ENCODE assay signal across 22 cellular contexts in the genomic region with DNA sequence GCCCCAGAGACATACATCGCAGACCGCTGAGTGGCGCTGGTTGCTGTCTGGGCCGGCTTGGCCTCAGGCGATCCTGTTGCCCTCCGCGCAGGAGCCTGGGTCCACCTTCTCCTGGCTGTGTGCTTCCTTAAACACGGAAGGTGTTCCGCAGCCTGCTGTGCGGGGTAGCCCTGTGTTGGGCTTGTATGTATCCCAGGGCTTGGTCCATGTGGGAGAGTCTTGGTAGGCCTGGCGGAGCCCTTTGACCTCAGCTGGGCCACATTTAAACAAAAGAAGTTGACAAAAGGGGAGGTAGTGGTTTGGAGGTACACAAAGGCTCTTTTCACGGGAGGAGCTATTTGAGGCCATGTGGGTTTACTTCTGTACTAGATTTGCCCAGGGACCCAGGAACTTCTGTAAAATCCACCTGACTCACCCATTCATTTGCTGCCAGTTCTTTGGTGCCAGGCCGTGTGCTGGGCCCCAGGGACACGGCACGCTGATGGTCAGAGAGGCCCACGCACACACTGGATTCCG. TPM values are rescaled to one million over a fixed set of nuclear protein-coding genes. Genes with fewer than 3 reads are reported as not detected.
DNase-seq lines count a peak whose midpoint lies in the region; ATAC-seq, FAIRE-seq and TF ChIP-seq lines count a peak whose summit lies in the region.
"Had no signal": no experiment of that assay in that cellular context is flagged by ENCODE, and none has a peak within 500 bp of the region (broad histone marks: within the 10 kb centered on the region; RNA-seq: fewer than 3 reads in every experiment).

No MANE protein-coding gene starts in this region.

- H4K20me1 ChIP-seq in DND-41 (ENCODE audit: insufficient read depth, low read length), result no peaks in the 10 kb centered on the region; the same call in 1 of the 2 replicates
- peaks cover 0 to 2% of the 10 kb centered on the region in 2 experiments for H4K20me1 ChIP-seq in H1 (replicated peaks in 1 of 2; ENCODE audit: control insufficient read depth in 1 of 2, insufficient read depth in 2 of 2, low read length in 2 of 2)

- H3K23ac ChIP-seq in H1 (ENCODE audit: insufficient read length), result no peak overlapping the region

- no peak for FAIRE-seq in H1 (lab: Jason Lieb, UNC)
- FAIRE-seq: frontal cortex had no signal

- no peak overlapping the region for H3K14ac ChIP-seq in H1 (ENCODE audit: insufficient read length)

- H3K4me3 ChIP-seq in DND-41 (ENCODE audit: low read depth in 1 of 2, low read length in 2 of 2) (no peak overlapping the region), H1 (ENCODE audit: extremely low read depth in 1 of 4, insufficient read depth in 2 of 4, low read depth in 3 of 4, low read length in 4 of 4) (no peak overlapping the region)
- H3K4me3 ChIP-seq: MG63, SJCRH30, tibial nerve had no signal

- no peak overlapping the region for H3K56ac ChIP-seq in H1 (replicated peaks; ENCODE audit: insufficient read length, low read depth, low read length)

- POLR2A ChIA-PET in H1 (lab: Charles Lee; ENCODE audit: partially characterized antibody), result interaction anchor here (2.0 kb wide), 1 partner anchor 19 kb away, joined by 5 read pairs; no protein-coding TSS in a partner anchor

- H2AK5ac ChIP-seq in H1 (ENCODE audit: low read depth, low read length), result no peak overlapping the region

- H3K18ac ChIP-seq in H1 (ENCODE audit: extremely low read depth, low read length), result no peak overlapping the region; the same call in 1 of the 2 replicates

- H3K4me2 ChIP-seq in DND-41 (ENCODE audit: insufficient read depth, low read length) (no peak overlapping the region), H1 (ENCODE audit: insufficient read depth in 1 of 2, low read depth in 2 of 2, low read length in 2 of 2) (no peak overlapping the region)

- no peaks in the 10 kb centered on the region for H3K27me3 Mint-ChIP-seq in progenitor cell of endocrine pancreas
- H3K27me3 Mint-ChIP-seq: activated B cell treated with CpG ODN at 0.5 μM for 24 hours; activated naive CD4-positive, alpha-beta T cell treated with anti-CD3 and anti-CD28 coated beads, Interleukin-2, amount 50 U/mL, for 24 hours; IgD-negative memory B cell; natural killer cell treated with Interleukin-12 subunit alpha and Interleukin-12 subunit beta and Interleukin-15 and Interleukin-18, amount 100 ng/mL, for 72 hours; stimulated activated naive CD8-positive, alpha-beta T cell treated with anti-CD3 and anti-CD28 coated beads, Interleukin-15, Interleukin-2, amounts not matched to agents 100 ng/mL and 50 ng/mL, for 24 hours had no signal

- H3K36me3 Mint-ChIP-seq in progenitor cell of endocrine pancreas (ENCODE audit: insufficient read depth), result no peaks in the 10 kb centered on the region
- H3K36me3 Mint-ChIP-seq: activated naive CD4-positive, alpha-beta T cell treated with anti-CD3 and anti-CD28 coated beads, Interleukin-2, amount 50 U/mL, for 24 hours; IgD-negative memory B cell; natural killer cell treated with Interleukin-12 subunit alpha and Interleukin-12 subunit beta and Interleukin-15 and Interleukin-18, amount 100 ng/mL, for 72 hours had no signal

- peaks cover 3% of the 10 kb centered on the region for H3K9me3 Mint-ChIP-seq in progenitor cell of endocrine pancreas (ENCODE audit: low read depth)
- H3K9me3 Mint-ChIP-seq: activated B cell treated with CpG ODN at 0.5 μM for 24 hours; activated naive CD4-positive, alpha-beta T cell treated with anti-CD3 and anti-CD28 coated beads, Interleukin-2, amount 50 U/mL, for 24 hours; natural killer cell treated with Interleukin-12 subunit alpha and Interleukin-12 subunit beta and Interleukin-15 and Interleukin-18, amount 100 ng/mL, for 72 hours had no signal

- H2BK20ac ChIP-seq in H1 (ENCODE audit: low read length), result no peak overlapping the region

- TF ChIP-seq CTCF in DND-41 (IDR thresholded peaks at IDR 0.05; ENCODE audit: borderline replicate concordance, extremely low read depth, low read length, poor library complexity, severe bottlenecking) (no peak), H1 (IDR thresholded peaks at IDR 0.05; ENCODE audit: control extremely low read depth in 1 of 3, insufficient read depth in 1 of 3, low read depth in 1 of 3, low read length in 3 of 3) (peak in 1 of 3 experiments; percentile 13; a peak in 2 of 4 replicates), progenitor cell of endocrine pancreas (IDR thresholded peaks at IDR 0.05; ENCODE audit: unreplicated experiment) (no peak)

- no peaks in the 10 kb centered on the region for H3K23me2 ChIP-seq in H1 (ENCODE audit: low read depth, low read length)

- peak overlapping the region; percentile 33 for H3K4me3 Mint-ChIP-seq in progenitor cell of endocrine pancreas (ENCODE audit: low read depth)
- H3K4me3 Mint-ChIP-seq: activated B cell treated with CpG ODN at 0.5 μM for 24 hours; activated naive CD4-positive, alpha-beta T cell treated with anti-CD3 and anti-CD28 coated beads, Interleukin-2, amount 50 U/mL, for 24 hours; natural killer cell treated with Interleukin-12 subunit alpha and Interleukin-12 subunit beta and Interleukin-15 and Interleukin-18, amount 100 ng/mL, for 72 hours; stimulated activated naive CD8-positive, alpha-beta T cell treated with anti-CD3 and anti-CD28 coated beads, Interleukin-15, Interleukin-2, amounts not matched to agents 100 ng/mL and 50 ng/mL, for 24 hours; T-helper 1 cell treated with Interleukin-12 subunit alpha and Interleukin-12 subunit beta and Interleukin-4 antibody, amounts not matched to agents 30 μg/mL and 1 μg/mL, for 36 hours had no signal

- H2BK5ac ChIP-seq in H1 (ENCODE audit: low read depth, low read length), result no peak overlapping the region

- H2BK120ac ChIP-seq in H1 (replicated peaks; ENCODE audit: low read depth, low read length), result no peak overlapping the region

- no peak overlapping the region for H2BK15ac ChIP-seq in H1 (ENCODE audit: low read length)

- H2BK12ac ChIP-seq in H1 (ENCODE audit: low read depth, low read length), result no peak overlapping the region

- H3K9me3 ChIP-seq in DND-41 (ENCODE audit: insufficient read depth, low read length, severe bottlenecking), result no peaks in the 10 kb centered on the region
- no peaks in the 10 kb centered on the region for H3K9me3 ChIP-seq in KOPT-K1 (ENCODE audit: insufficient read depth, low read length, poor library complexity, severe bottlenecking)
- no peaks in the 10 kb centered on the region for H3K9me3 ChIP-seq in H1 (ENCODE audit: insufficient read depth in 2 of 2, low read depth in 1 of 2, low read length in 1 of 2)
- H3K9me3 ChIP-seq: MG63, SJCRH30, tibial nerve had no signal

- H4K8ac ChIP-seq in H1 (ENCODE audit: extremely low read depth, insufficient read depth, low read length), result no peak overlapping the region

- DNase-seq in DND-41 (no peak), H1 (ENCODE audit: low read depth in 1 of 2, low spot score in 2 of 2) (no peak), progenitor cell of endocrine pancreas (ENCODE audit: low spot score, unreplicated experiment) (no peak), OCI-M2 (lab: John Stamatoyannopoulos, UW; ENCODE audit: unreplicated experiment) (no peak), SKM-1 treated with dmso at 0.1 percent for 144 hours (lab: John Stamatoyannopoulos, UW; ENCODE audit: unreplicated experiment) (no peak)
- DNase-seq: activated B cell treated with CpG ODN at 0.5 μM for 24 hours; activated T-cell treated with anti-CD3 and anti-CD28 coated beads, Interleukin-2, amount 50 U/mL, for 48 hours; effector CD4-positive, alpha-beta T cell; mesendoderm; MG63; NCI-H1694 treated with DMSO at 0.1 percent for 48 hours; NCI-H748 treated with DMSO at 0.1 percent for 48 hours; SJCRH30 had no signal

- H3K27me3 ChIP-seq in DND-41 (ENCODE audit: insufficient read depth, low read length, poor library complexity) (no peaks in the 10 kb centered on the region), H1 (replicated peaks in 1 of 4; ENCODE audit: control insufficient read depth in 3 of 4, extremely low read depth in 1 of 4, insufficient read depth in 3 of 4, low read length in 3 of 4) (no peaks in the 10 kb centered on the region)
- H3K27me3 ChIP-seq: MG63, SJCRH30, tibial nerve had no signal

- H4K91ac ChIP-seq in H1 (replicated peaks; ENCODE audit: insufficient read length, low read length), result no peak overlapping the region

- H3K36me3 ChIP-seq in DND-41 (ENCODE audit: insufficient read depth, low read length) (peaks cover 14% of the 10 kb centered on the region), KOPT-K1 (ENCODE audit: insufficient read depth, low read length) (no peaks in the 10 kb centered on the region), H1 (ENCODE audit: control insufficient read depth in 2 of 4, insufficient read depth in 4 of 4, low read length in 3 of 4) (no peaks in the 10 kb centered on the region)
- H3K36me3 ChIP-seq: MG63, SJCRH30, tibial nerve had no signal

- no peak for ATAC-seq in DND-41 (ENCODE audit: insufficient read depth, low read depth)
- ATAC-seq in HG03565 (IDR thresholded peaks at IDR 0.05; ENCODE audit: unreplicated experiment), result no peak
- ATAC-seq: natural killer cell treated with Interleukin-12 subunit alpha and Interleukin-12 subunit beta and Interleukin-15 and Interleukin-18, amount 100 ng/mL, for 72 hours had no signal

- no peak for TF ChIP-seq POLR2A in H1 (IDR thresholded peaks at IDR 0.05; ENCODE audit: control extremely low read depth in 1 of 2, low read depth in 2 of 2, low read length in 2 of 2)

- 86% methylated on average over 17 of the region's 17 CpGs; no CpG with 5 or more reads in 1 of the 2 experiments for WGBS in H1 (ENCODE audit: extremely low coverage in 1 of 2, insufficient coverage in 1 of 2, insufficient read length in 1 of 2, insufficient replicate concordance in 2 of 2, low coverage in 1 of 2, low lambda C conversion rate in 2 of 2, missing lambda C conversion rate in 1 of 2), 2 experiments

- peaks cover 86% of the 10 kb centered on the region for H3K79me2 ChIP-seq in DND-41 (ENCODE audit: insufficient read depth, low read length)
- no peaks in the 10 kb centered on the region for H3K79me2 ChIP-seq in H1 (ENCODE audit: control insufficient read depth in 1 of 2, insufficient read depth in 2 of 2, low read length in 2 of 2)

- H3K9ac ChIP-seq in DND-41 (ENCODE audit: low read depth, low read length) (peak overlapping the region; percentile 28), H1 (replicated peaks in 1 of 4; ENCODE audit: extremely low read depth in 1 of 4, low read depth in 3 of 4, low read length in 3 of 4) (no peak overlapping the region)

- H3K27ac ChIP-seq in DND-41 (ENCODE audit: low read length), result peak overlapping the region; percentile 81
- H3K27ac ChIP-seq in KOPT-K1 (ENCODE audit: low read depth, low read length, poor library complexity, severe bottlenecking), result peak overlapping the region; percentile 83
- no peak overlapping the region for H3K27ac ChIP-seq in H1 (ENCODE audit: low read depth, low read length)
- H3K27ac ChIP-seq: SJCRH30, tibial nerve had no signal

- H3K4ac ChIP-seq in H1 (replicated peaks; ENCODE audit: insufficient read length, low read depth, low read length), result no peak overlapping the region

- H2AFZ ChIP-seq in DND-41 (ENCODE audit: low read depth, low read length) (no peak overlapping the region), H1 (ENCODE audit: low read length) (no peak overlapping the region)

- CTCF ChIA-PET in H1 (lab: Charles Lee; ENCODE audit: partially characterized antibody), result interaction anchor here (1.1 to 1.6 kb wide), 3 partner anchors 12 to 57 kb away, joined by 3 to 4 read pairs (median 3); no protein-coding TSS in a partner anchor

- TF ChIP-seq EP300 in H1 (IDR thresholded peaks at IDR 0.05; ENCODE audit: borderline replicate concordance in 1 of 2, low read depth in 2 of 2, low read length in 2 of 2), result no peak

- H3K4me1 ChIP-seq in DND-41 (ENCODE audit: insufficient read depth, low read length) (peaks cover 76% of the 10 kb centered on the region), H1 (replicated peaks in 1 of 4; ENCODE audit: control insufficient read depth in 3 of 4, insufficient read depth in 4 of 4, low read length in 3 of 4) (peaks cover 0 to 15% (median 3%) of the 10 kb centered on the region in 4 experiments; a peak in 4 of 7 replicates)

- peaks cover 5% of the 10 kb centered on the region; the same call in 1 of the 2 replicates for H3K79me1 ChIP-seq in H1 (ENCODE audit: low read depth, low read length)

- peak; percentile 11 to 41 for TF ChIP-seq RAD21 in H1 (IDR thresholded peaks at IDR 0.05 in 1 of 2, conservative IDR thresholded peaks at IDR 0.05 in 1 of 2; ENCODE audit: low read depth in 2 of 2, low read length in 2 of 2)

- H3K27ac Mint-ChIP-seq in progenitor cell of endocrine pancreas, result peak overlapping the region; percentile 92
- H3K27ac Mint-ChIP-seq: activated B cell treated with CpG ODN at 0.5 μM for 24 hours; activated naive CD4-positive, alpha-beta T cell treated with anti-CD3 and anti-CD28 coated beads, Interleukin-2, amount 50 U/mL, for 24 hours; natural killer cell treated with Interleukin-12 subunit alpha and Interleukin-12 subunit beta and Interleukin-15 and Interleukin-18, amount 100 ng/mL, for 72 hours; stimulated activated naive CD8-positive, alpha-beta T cell treated with anti-CD3 and anti-CD28 coated beads, Interleukin-15, Interleukin-2, amounts not matched to agents 100 ng/mL and 50 ng/mL, for 24 hours; T-helper 1 cell treated with Interleukin-12 subunit alpha and Interleukin-12 subunit beta and Interleukin-4 antibody, amounts not matched to agents 30 μg/mL and 1 μg/mL, for 36 hours had no signal

- H3K4me1 Mint-ChIP-seq in progenitor cell of endocrine pancreas (ENCODE audit: low read depth), result peaks cover 31% of the 10 kb centered on the region

- no peak overlapping the region for H4K5ac ChIP-seq in H1 (ENCODE audit: insufficient read length, low read depth, low read length)

RNA-seq across cellular contexts. Expression of gene GRAMD4, which starts 11.0 kb away (rescaled TPM):
- total RNA-seq in H1 (2021; fragmentation: NEBNext Ultra II Directional; extraction: Animal tissue kit (Norgen Biotek cat#: 25700)), result 20.5 and 25.6 TPM in 2 replicates
- polyA plus RNA-seq in H1 (2011; rRNA removed), result 7.9 and 8.6 TPM in 2 replicates
- 9.2 TPM for polyA plus RNA-seq in H1 (2011; cell fraction: cytosol; rRNA removed)
- 18.3 TPM for polyA plus RNA-seq in H1 (2011; cell fraction: nucleus; rRNA removed)
- 14.3 to 23.8 TPM (median 16.0 TPM) in 4 replicates for polyA plus RNA-seq in H1 (2012, experiment 1 of 2)
- polyA plus RNA-seq in H1 (2012, experiment 2 of 2), result 5.4 TPM
- 10.3 TPM for polyA plus RNA-seq in H1 (2013, experiment 1 of 2)
- polyA plus RNA-seq in H1 (2013, experiment 2 of 2), result 9.8 TPM
- 12.8 and 15.9 TPM in 2 replicates for polyA minus RNA-seq in H1 (2011; rRNA and poly(A)+ RNA removed)
- 8.7 TPM for polyA minus RNA-seq in H1 (2011; cell fraction: cytosol; rRNA and poly(A)+ RNA removed)
- 8.7 TPM for polyA minus RNA-seq in H1 (2011; cell fraction: nucleus; rRNA and poly(A)+ RNA removed)
- total RNA-seq in progenitor cell of endocrine pancreas, result 68.8 and 74.5 TPM in 2 replicates
